8 cellular contexts compared by ENCODE assay signal in genomic region chr15:90143176-90143655, GRCh38. TPM values are rescaled to one million over a fixed set of nuclear protein-coding genes. Genes with fewer than 3 reads are reported as not detected.
DNase-seq lines count a peak whose midpoint lies in the region; ATAC-seq and TF ChIP-seq lines count a peak whose summit lies in the region.

No MANE protein-coding gene starts in this region.

- POLR2A ChIA-PET in BJ (lab: Charles Lee): no interaction called here

- H3K27me3 ChIP-seq in BJ (ENCODE audit: control insufficient read depth, insufficient read depth, low read length) (no peaks in the 10 kb centered on the region), brain microvascular endothelial cell (replicated peaks) (no peaks in the 10 kb centered on the region)

- CTCF ChIA-PET in BJ (lab: Yijun Ruan, JAX): interaction anchor here (1.8 to 4.0 kb wide), 3 partner anchors 9 to 79 kb away, joined by 3 to 35 read pairs (median 5); partner anchors contain the start of gene SEMA4B

- H3K36me3 ChIP-seq in BJ (ENCODE audit: control insufficient read depth, insufficient read depth, low read length) (no peaks in the 10 kb centered on the region), brain microvascular endothelial cell (replicated peaks) (no peaks in the 10 kb centered on the region)

- no peak overlapping the region for H3K27ac ChIP-seq in brain microvascular endothelial cell

- in situ Hi-C loops in brain microvascular endothelial cell (cut with HindIII; ENCODE audit: low pct_ligation_motif_present, low sequenced_read_pairs): no loop called here

- peak; percentile 58 for TF ChIP-seq CTCF in BJ (IDR thresholded peaks at IDR 0.05; ENCODE audit: insufficient read depth, low read depth, low read length)
- TF ChIP-seq CTCF in brain microvascular endothelial cell (IDR thresholded peaks at IDR 0.05; ENCODE audit: low read depth, low read length, missing control alignments): peak; percentile 85

- H3K4me3 ChIP-seq in BJ (ENCODE audit: low read depth, low read length) (no peak overlapping the region), brain microvascular endothelial cell (ENCODE audit: low read depth, low read length) (no peak overlapping the region)

- DNase-seq in BJ (ENCODE audit: low read depth) (no peak), NCI-H146 treated with DMSO at 0.1 percent for 48 hours (lab: John Stamatoyannopoulos, UW; ENCODE audit: unreplicated experiment) (peak; percentile 44), UCSD-AML1 (lab: John Stamatoyannopoulos, UW; ENCODE audit: unreplicated experiment) (peak; percentile 72), brain microvascular endothelial cell (peak; percentile 27), kidney tubule cell (ENCODE audit: low spot score) (peak; percentile 66)
- peak; percentile 61 to 63 for DNase-seq in stimulated activated CD4-positive, alpha-beta T cell treated with anti-CD3 and anti-CD28 coated beads, Interleukin-4, amount 100 ng/mL, for 48 hours (ENCODE audit: low read depth in 2 of 2)

- ATAC-seq in GM19395 (IDR thresholded peaks at IDR 0.05; ENCODE audit: unreplicated experiment) (peak; percentile 71), HG03045 (IDR thresholded peaks at IDR 0.05; ENCODE audit: unreplicated experiment) (no peak)

RNA-seq across cellular contexts. Expression of gene IDH2, which starts 40.9 kb away (rescaled TPM):
- polyA plus RNA-seq in BJ (2011; rRNA removed): 98.7 and 164 TPM in 2 replicates
- 83.4 and 127 TPM in 2 replicates for polyA minus RNA-seq in BJ (2011; rRNA and poly(A)+ RNA removed)

RNA-seq across cellular contexts. Expression of gene SEMA4B, which starts 57.9 kb away (rescaled TPM):
- polyA plus RNA-seq in BJ (2011; rRNA removed): 9.2 and 17.5 TPM in 2 replicates
- polyA minus RNA-seq in BJ (2011; rRNA and poly(A)+ RNA removed): 9.0 and 10.9 TPM in 2 replicates
